8 cellular contexts compared by ENCODE assay signal in the genomic region with DNA sequence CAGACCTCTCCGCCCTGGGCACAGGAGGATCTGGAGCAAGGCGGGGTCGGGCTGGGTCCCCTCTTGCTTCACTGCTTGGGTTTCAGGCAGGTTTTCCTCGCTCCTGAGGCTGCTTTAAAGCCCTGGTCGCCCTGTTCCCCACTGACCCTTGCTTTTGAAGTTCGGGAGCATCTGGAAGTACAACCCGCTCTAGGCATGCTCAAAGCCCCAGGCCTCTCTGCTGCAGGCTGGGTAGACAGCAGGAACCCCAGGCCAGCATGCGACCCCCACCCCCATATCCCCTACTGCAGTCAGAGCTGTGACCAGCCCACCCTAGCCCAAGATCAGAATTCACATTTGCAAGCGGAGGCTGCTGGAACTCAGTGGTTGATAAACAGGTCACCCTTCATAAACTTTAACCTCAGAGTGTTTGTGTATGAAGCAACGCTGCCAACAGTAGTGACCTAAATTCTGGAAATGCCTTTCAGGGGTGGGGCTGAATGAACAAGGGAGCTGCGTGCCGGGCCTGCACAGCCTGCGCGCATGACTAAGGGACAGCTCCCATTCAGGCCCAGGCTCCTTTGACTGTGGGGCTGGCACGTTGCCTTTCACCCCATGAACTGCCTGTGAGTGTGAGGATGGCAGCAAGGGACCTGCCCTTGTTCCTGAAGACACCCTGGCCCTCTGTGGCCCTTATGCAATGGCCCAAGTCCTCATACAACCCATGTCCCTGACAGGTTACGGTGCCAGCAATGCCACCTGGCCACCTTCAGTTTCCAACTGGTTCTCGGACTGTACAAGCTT. TPM values are rescaled to one million over a fixed set of nuclear protein-coding genes. Genes with fewer than 3 reads are reported as not detected.
DNase-seq lines count a peak whose midpoint lies in the region; ATAC-seq, FAIRE-seq and TF ChIP-seq lines count a peak whose summit lies in the region.

No MANE protein-coding gene starts in this region.

- no peaks in the 10 kb centered on the region for H3K79me1 ChIP-seq in H9 (ENCODE audit: insufficient read depth, low read depth, low read length, poor library complexity, severe bottlenecking)

- no peak overlapping the region for H3K4ac ChIP-seq in H9 (ENCODE audit: low read depth, low read length)

- DNase-seq in H9 (no peak), K562 (ENCODE audit: extremely low read depth in 1 of 4, low spot score in 3 of 4) (peak; percentile 71 to 85 (median 78)), small intestine (peak; percentile 93), NCI-H345 (lab: John Stamatoyannopoulos, UW) (no peak), GM13977 (ENCODE audit: low spot score) (no peak), SHP77 (lab: John Stamatoyannopoulos, UW) (no peak)

- TF ChIP-seq CTCF in H9 (conservative IDR thresholded peaks at IDR 0.05) (no peak), K562 (IDR thresholded peaks at IDR 0.05 in 2 of 3, conservative IDR thresholded peaks at IDR 0.05 in 1 of 3; ENCODE audit: insufficient read depth in 2 of 3, low read depth in 1 of 3, low read length in 3 of 3) (no peak), GM13977 (IDR thresholded peaks at IDR 0.05; ENCODE audit: extremely low read depth, insufficient read depth, missing control alignments) (no peak)

- H3K23ac ChIP-seq in H9 (ENCODE audit: insufficient read length, low read depth, low read length) = no peak overlapping the region

- H3K27ac ChIP-seq in H9 (ENCODE audit: insufficient read length, low read depth, low read length) = no peak overlapping the region
- peak overlapping the region; percentile 80 for H3K27ac ChIP-seq in K562 (ENCODE audit: extremely low read depth, low read depth, low read length)
- peak overlapping the region; percentile 51 for H3K27ac ChIP-seq in iPS-18a (ENCODE audit: low read length)
- peak overlapping the region in 1 of 2 donors; percentile 8 for H3K27ac ChIP-seq in small intestine (ENCODE audit: low read depth in 1 of 2, low read length in 1 of 2)

- no peak overlapping the region for H3K4me3 ChIP-seq in K562
- H3K4me3 ChIP-seq in iPS-18a (ENCODE audit: low read length) = peak overlapping the region; percentile 54
- no peak overlapping the region for H3K4me3 ChIP-seq in small intestine (ENCODE audit: low read depth in 1 of 2, low read length in 2 of 2)

- TF ChIP-seq POLR2A in K562 (conservative IDR thresholded peaks at IDR 0.05) = peak; percentile 12; the same call in 1 of the 2 replicates

- peak overlapping the region; percentile 60 for H4K91ac ChIP-seq in H9 (ENCODE audit: insufficient read length, low read depth, low read length)

- CTCF ChIA-PET in K562 (lab: Yijun Ruan, JAX; ENCODE audit: low intra/inter-chr PET ratio) = no interaction called here

- intact Hi-C loops in K562 (cut with micrococcal nuclease) = loop anchor here (1.0 kb wide), 1 partner anchor 23 kb away; no protein-coding TSS in a partner anchor

- H3K4me2 ChIP-seq in H9 (ENCODE audit: insufficient read depth, insufficient read length, low read length) (no peak overlapping the region), K562 (ENCODE audit: insufficient read depth, low read length) (peak overlapping the region; percentile 56)

- no peak overlapping the region for H4K8ac ChIP-seq in H9 (replicated peaks; ENCODE audit: insufficient read length, low read depth, low read length)

- H2BK120ac ChIP-seq in H9 (ENCODE audit: low read depth, low read length, poor library complexity, severe bottlenecking) = no peak overlapping the region

- no peaks in the 10 kb centered on the region for H3K9me3 Mint-ChIP-seq in H9

- H3K36me3 ChIP-seq in K562 (ENCODE audit: control insufficient read depth, insufficient read depth, low read length) (peaks cover 11% of the 10 kb centered on the region), iPS-18a (ENCODE audit: control insufficient read depth, low read depth, low read length) (no peaks in the 10 kb centered on the region), small intestine (ENCODE audit: control insufficient read depth in 2 of 2, insufficient read depth in 2 of 2, low read length in 2 of 2) (no peaks in the 10 kb centered on the region)

- H3K4me1 ChIP-seq in H9 (ENCODE audit: insufficient read depth, low read length) (peaks cover 6% of the 10 kb centered on the region; the same call in 1 of the 2 replicates), K562 (replicated peaks in 1 of 2; ENCODE audit: control insufficient read depth in 2 of 2, insufficient read depth in 2 of 2, low read length in 2 of 2) (peaks cover 39 to 75% of the 10 kb centered on the region in 2 experiments), iPS-18a (ENCODE audit: control insufficient read depth, low read depth, low read length) (peaks cover 23% of the 10 kb centered on the region), small intestine (ENCODE audit: control insufficient read depth in 2 of 2, insufficient read depth in 1 of 2, low read depth in 1 of 2, low read length in 1 of 2) (peaks cover 7 to 20% of the 10 kb centered on the region in 2 donors)

- H2AK5ac ChIP-seq in H9 (ENCODE audit: insufficient read length, low read length) = no peak overlapping the region

- no peaks in the 10 kb centered on the region; the same call in 1 of the 2 replicates for H3K27me3 Mint-ChIP-seq in H9 (ENCODE audit: low read depth)

- ATAC-seq in K562 = peak; percentile 83
- no peak for ATAC-seq in HG03565 (IDR thresholded peaks at IDR 0.05; ENCODE audit: unreplicated experiment)

- H3K27me3 ChIP-seq in H9 (ENCODE audit: insufficient read depth, low read length) = no peaks in the 10 kb centered on the region
- H3K27me3 ChIP-seq in K562 (ENCODE audit: control insufficient read depth in 2 of 2, insufficient read depth in 2 of 2, low read length in 2 of 2) = no peaks in the 10 kb centered on the region
- H3K27me3 ChIP-seq in iPS-18a (ENCODE audit: control insufficient read depth, insufficient read depth, low read length) = no peaks in the 10 kb centered on the region
- no peaks in the 10 kb centered on the region for H3K27me3 ChIP-seq in small intestine (ENCODE audit: control insufficient read depth in 2 of 2, insufficient read depth in 2 of 2, low read length in 2 of 2)

- H3K23me2 ChIP-seq in H9 (ENCODE audit: insufficient read length, low read depth, low read length, poor library complexity, severe bottlenecking) = no peaks in the 10 kb centered on the region

- H3K4me3 Mint-ChIP-seq in H9 = no peak overlapping the region; a peak in 1 of 5 replicates

- no peaks in the 10 kb centered on the region for H3K9me1 ChIP-seq in K562 (ENCODE audit: control insufficient read depth, insufficient read depth, low read length)

- H4K5ac ChIP-seq in H9 (ENCODE audit: insufficient read length, low read depth, low read length) = no peak overlapping the region

- H3T11ph ChIP-seq in H9 (ENCODE audit: low read length) = no peak overlapping the region

- H3K9ac ChIP-seq in H9 (ENCODE audit: extremely low read depth, insufficient read length, low read length) = no peak overlapping the region
- peak overlapping the region; percentile 37 to 86 for H3K9ac ChIP-seq in K562 (ENCODE audit: insufficient read depth in 1 of 2, low read depth in 2 of 2, low read length in 2 of 2)
- peak overlapping the region; percentile 59 for H3K9ac ChIP-seq in iPS-18a (ENCODE audit: low read length)

- no peak overlapping the region for H2BK5ac ChIP-seq in H9 (ENCODE audit: insufficient read length, low read length)

- H2BK15ac ChIP-seq in H9 (ENCODE audit: low read depth, low read length) = no peak overlapping the region

- no peak for TF ChIP-seq RAD21 in K562 (CRISPR knock-in tag; conservative IDR thresholded peaks at IDR 0.05 in 1 of 2, IDR thresholded peaks at IDR 0.05 in 1 of 2)

- H2AFZ ChIP-seq in H9 (ENCODE audit: low read length) (no peak overlapping the region), K562 (ENCODE audit: low read depth, low read length) (peak overlapping the region; percentile 79)

- peak overlapping the region; percentile 62 for H3K14ac ChIP-seq in H9 (ENCODE audit: insufficient read depth, low read length)

- peaks cover 28 to 35% of the 10 kb centered on the region in 2 experiments for H3K4me1 Mint-ChIP-seq in H9

- FAIRE-seq in K562 (lab: Jason Lieb, UNC) = peak; percentile 83
- no peak for FAIRE-seq in small intestine (lab: Jason Lieb, UNC)

- H3K27ac Mint-ChIP-seq in H9 = peak overlapping the region in 2 of 3 experiments; percentile 44 to 79; a peak in 3 of 7 replicates

- H3K79me2 ChIP-seq in H9 (ENCODE audit: insufficient read depth, low read length) (no peaks in the 10 kb centered on the region), K562 (ENCODE audit: control insufficient read depth, insufficient read depth, low read length) (peaks cover 89% of the 10 kb centered on the region)

- H3K18ac ChIP-seq in H9 (ENCODE audit: insufficient read length, low read depth, low read length) = peak overlapping the region; percentile 27

- H3K56ac ChIP-seq in H9 (ENCODE audit: insufficient read length, low read depth, low read length) = no peak overlapping the region

- POLR2A ChIA-PET in K562 (lab: Yijun Ruan, JAX) = interaction anchor here (0.6 to 1.7 kb wide), 9 partner anchors 10 to 102 kb away, joined by 3 to 7 read pairs (median 3); no protein-coding TSS in a partner anchor

- no peak for TF ChIP-seq EP300 in K562 (IDR thresholded peaks at IDR 0.05; ENCODE audit: low read length)

- in situ Hi-C loops in K562 (cut with MboI) (no loop called here), GM13977 (cut with MboI; ENCODE audit: low pct_unique_long_range_greater_than_20kb, low sequenced_read_pairs, unreplicated experiment) (no loop called here)

- H3K9me3 ChIP-seq in H9 (ENCODE audit: control insufficient read depth, low read depth, low read length) (no peaks in the 10 kb centered on the region), K562 (replicated peaks; ENCODE audit: control insufficient read depth, insufficient read depth, low read depth, low read length) (no peaks in the 10 kb centered on the region), iPS-18a (ENCODE audit: control insufficient read depth, low read depth, low read length) (no peaks in the 10 kb centered on the region), small intestine (ENCODE audit: control insufficient read depth, low read depth) (no peaks in the 10 kb centered on the region)

- H2BK20ac ChIP-seq in H9 (ENCODE audit: low read depth, low read length, poor library complexity, severe bottlenecking) = no peak overlapping the region

- H2BK12ac ChIP-seq in H9 (ENCODE audit: insufficient read length, low read depth, low read length) = no peak overlapping the region

- BruUV-seq in K562 (replicated peaks; lab: Mats Ljungman, UMichigan) = no TSS peak

- WGBS in H9 (ENCODE audit: extremely low coverage, insufficient read length, low lambda C conversion rate) = no CpG with 5 or more reads among the region's 17 CpGs
- WGBS in K562 (ENCODE audit: insufficient coverage, low coverage, missing lambda C conversion rate) = 33% methylated on average over 17 of the region's 17 CpGs
- 30 to 60% (median 53%) methylated on average over 17 of the region's 17 CpGs for WGBS in small intestine, 3 donors

- H3K36me3 Mint-ChIP-seq in H9 (ENCODE audit: insufficient read depth in 1 of 3, low read depth in 3 of 3) = no peaks in the 10 kb centered on the region

- H4K20me1 ChIP-seq in H9 (ENCODE audit: control insufficient read depth, insufficient read depth, insufficient read length) (no peaks in the 10 kb centered on the region), K562 (replicated peaks; ENCODE audit: control insufficient read depth, insufficient read depth, low read length) (peaks cover 17% of the 10 kb centered on the region)

RNA-seq across cellular contexts. Expression of a gene that starts 52.5 kb away (rescaled TPM):
- total RNA-seq in H9 (2021) (10.6 and 13.7 TPM in 2 replicates), K562 (2014; rRNA removed) (14.8 and 18.2 TPM in 2 replicates), K562 (2014; rRNA removed; fragmentation: Illumina TruSeq; extraction: Trizol) (2.2 and 2.3 TPM in 2 replicates), K562 (2015; rRNA removed; fragmentation: Illumina TruSeq; extraction: Trizol) (1.4 and 1.7 TPM in 2 replicates), K562 (2021) (14.3 and 14.5 TPM in 2 replicates)
- 2.9 and 5.1 TPM in 2 replicates for total RNA-seq in K562 (2011; cell fraction: chromatin; rRNA removed; ENCODE audit: low replicate concordance)
- 4.3 and 5.7 TPM in 2 replicates for total RNA-seq in K562 (2011; cell fraction: nucleolus; rRNA removed)
- total RNA-seq in K562 (2011; cell fraction: nucleoplasm; rRNA removed) = 3.2 and 4.5 TPM in 2 replicates
- polyA plus RNA-seq in K562 (2011; rRNA removed) (3.7 and 6.7 TPM in 2 replicates), K562 (2014; fragmentation: Illumina TruSeq; extraction: Trizol) (2.9 and 4.9 TPM in 2 replicates), K562 (2014; fragmentation: Nextera tagmentation; extraction: Ambion mirVana) (1 to 10 TPM in 1 of 2 experiments, under 1 TPM in 1; 0.62 to 1.3 TPM), K562 (2014; rRNA removed) (5.1 and 8.1 TPM in 2 replicates), small intestine (1 to 10 TPM in 1 of 3 donors, under 1 TPM in 1, not detected in 1; 0.54 to 1.7 TPM)
- polyA plus RNA-seq in K562 (2011; cell fraction: cytosol; rRNA removed) = 2.2 and 8.3 TPM in 2 replicates
- polyA plus RNA-seq in K562 (2011; cell fraction: nucleus; rRNA removed) = 4.4 and 6.0 TPM in 2 replicates
- polyA plus RNA-seq in K562 (2012) = 3.5 and 5.6 TPM in 2 replicates
- 3.2 TPM in 2 replicates for polyA minus RNA-seq in K562 (2011; rRNA and poly(A)+ RNA removed)
- 2.2 and 4.3 TPM in 2 replicates for polyA minus RNA-seq in K562 (2011; cell fraction: cytosol; rRNA and poly(A)+ RNA removed)
- polyA minus RNA-seq in K562 (2011; cell fraction: nucleus; rRNA and poly(A)+ RNA removed) = 3.2 and 4.1 TPM in 2 replicates

Comparison
In these comparisons a context has a peak if more than half of its experiments do, and no peak if none do; other contexts are left out.
1. DNase-seq: peak in K562 (4 of 4) and small intestine (single experiment); none in H9 (single experiment), NCI-H345 (single experiment), GM13977 (single experiment) and SHP77 (0 of 2).